ENCODE assay signal across 13 cellular contexts in the genomic region with DNA sequence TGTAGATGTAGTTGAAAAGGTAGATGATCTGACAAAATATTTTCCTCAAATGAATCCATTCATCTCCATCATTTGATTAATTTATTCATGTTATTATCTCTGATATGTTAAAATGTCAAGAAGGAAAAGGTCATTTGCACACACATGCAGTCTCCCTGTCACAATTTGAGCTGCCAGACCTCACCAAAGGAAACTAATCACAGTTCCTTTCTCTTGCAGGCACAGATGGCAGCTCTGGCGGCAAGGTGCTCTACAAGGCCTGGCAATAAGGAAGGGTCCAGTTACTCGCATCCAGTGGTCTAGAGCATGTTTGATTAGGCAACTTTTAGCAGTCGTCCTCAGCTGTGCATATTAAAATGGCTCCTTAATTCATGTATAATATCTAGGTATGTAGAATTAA.
DNase-seq lines count a peak whose midpoint lies in the region; ATAC-seq and TF ChIP-seq lines count a peak whose summit lies in the region.
"Had no signal": no experiment of that assay in that cellular context is flagged by ENCODE, and none has a peak within 500 bp of the region (broad histone marks: within the 10 kb centered on the region; RNA-seq: fewer than 3 reads in every experiment).

No MANE protein-coding gene starts in this region.

- no peak for ATAC-seq in left lung
- no peak for ATAC-seq in HG03469 (IDR thresholded peaks at IDR 0.05; ENCODE audit: unreplicated experiment)
- no peak for ATAC-seq in GM19397 (IDR thresholded peaks at IDR 0.05; ENCODE audit: unreplicated experiment)

- H3K4me3 ChIP-seq in left lung (no peak overlapping the region), skeletal muscle tissue (ENCODE audit: low read length in 3 of 3) (no peak overlapping the region)

- peaks cover 8% of the 10 kb centered on the region for H3K4me1 Mint-ChIP-seq in CD14-positive monocyte

- H3K9ac ChIP-seq in skeletal muscle tissue (ENCODE audit: low read depth in 1 of 3, low read length in 3 of 3) = peak overlapping the region in 1 of 3 donors; percentile 5

- TF ChIP-seq CTCF in left lung (IDR thresholded peaks at IDR 0.05) (no peak), CD14-positive monocyte (IDR thresholded peaks at IDR 0.05) (no peak)

- H3K9me3 ChIP-seq in left lung = no peaks in the 10 kb centered on the region
- H3K9me3 ChIP-seq in skeletal muscle tissue (ENCODE audit: control insufficient read depth in 3 of 3, low read length in 3 of 3) = no peaks in the 10 kb centered on the region

- intact Hi-C loops in left lung (cut with DNase I) = no loop called here
- intact Hi-C loops in CD14-positive monocyte (cut with micrococcal nuclease) = no loop called here

- peak; percentile 72 for DNase-seq in G401 (ENCODE audit: low spot score)
- DNase-seq in NCI-H69 (lab: John Stamatoyannopoulos, UW) = peak; percentile 36
- DNase-seq in left lung = no peak
- no peak for DNase-seq in CD14-positive monocyte (ENCODE audit: low spot score)
- DNase-seq: AML-193, COR-L47, H7, NCI-H1048, NCI-H1436 treated with DMSO at 0.1 percent for 48 hours, NCI-H2029 treated with DMSO at 0.1 percent for 48 hours had no signal

- H3K27me3 ChIP-seq in left lung (no peaks in the 10 kb centered on the region), skeletal muscle tissue (ENCODE audit: control insufficient read depth in 3 of 3, insufficient read depth in 3 of 3, low read length in 3 of 3) (no peaks in the 10 kb centered on the region)

- H3K36me3 ChIP-seq in left lung (no peaks in the 10 kb centered on the region), skeletal muscle tissue (ENCODE audit: control insufficient read depth in 3 of 3, insufficient read depth in 3 of 3, low read length in 3 of 3) (no peaks in the 10 kb centered on the region)

- H3K4me1 ChIP-seq in left lung (peaks cover 6 to 7% of the 10 kb centered on the region in 2 donors), skeletal muscle tissue (ENCODE audit: control insufficient read depth in 3 of 3, insufficient read depth in 3 of 3, low read length in 3 of 3) (peaks cover 33 to 48% (median 36%) of the 10 kb centered on the region in 3 donors)

- H3K36me3 Mint-ChIP-seq in CD14-positive monocyte = no peaks in the 10 kb centered on the region

- no peak overlapping the region for H3K27ac Mint-ChIP-seq in CD14-positive monocyte

- H3K27ac ChIP-seq in left lung = peak overlapping the region; percentile 60 to 84
- peak overlapping the region; percentile 93 for H3K27ac ChIP-seq in skeletal muscle tissue (ENCODE audit: low read depth, low read length)

- H3K4me3 Mint-ChIP-seq in CD14-positive monocyte = no peak overlapping the region

- peaks cover 0 to 6% (median 0%) of the 10 kb centered on the region in 7 donors for H3K9me3 Mint-ChIP-seq in CD14-positive monocyte

- in situ Hi-C loops in G401 (cut with HindIII; ENCODE audit: low sequenced_read_pairs) = no loop called here

- H3K27me3 Mint-ChIP-seq in CD14-positive monocyte (ENCODE audit: low read depth in 3 of 3) = peaks cover 0 to 9% (median 7%) of the 10 kb centered on the region in 3 donors

Comparison
In these comparisons a context has a peak if more than half of its experiments do, and no peak if none do; other contexts are left out.
1. DNase-seq: peak in G401 (single experiment) and NCI-H69 (single experiment); none in left lung (0 of 2) and CD14-positive monocyte (single experiment).